In the genomic region with DNA sequence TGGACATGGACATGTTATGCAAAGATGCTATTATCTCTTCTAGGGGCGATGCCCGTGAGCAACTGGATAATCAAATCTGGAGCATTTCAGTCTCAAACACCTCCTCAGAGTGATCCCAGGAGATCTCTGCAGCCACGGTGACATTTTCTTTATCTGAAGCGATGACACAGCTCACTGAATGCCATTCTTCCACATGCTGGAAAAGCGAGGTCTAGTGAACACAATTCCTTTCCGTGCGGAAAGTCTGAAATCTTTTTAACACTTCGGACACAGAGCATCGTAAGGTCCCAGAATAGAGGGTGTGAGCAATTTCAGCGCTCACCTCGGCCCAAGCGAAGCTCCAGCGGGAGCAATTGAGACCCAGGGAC, we compare ENCODE assay signal across 8 cellular contexts. TPM values are rescaled to one million over a fixed set of nuclear protein-coding genes. Genes with fewer than 3 reads are reported as not detected.
DNase-seq lines count a peak whose midpoint lies in the region; ATAC-seq, FAIRE-seq and TF ChIP-seq lines count a peak whose summit lies in the region.

No MANE protein-coding gene starts in this region.

- peak overlapping the region; percentile 88 to 89 for H3K27ac ChIP-seq in A549
- peak overlapping the region; percentile 87 for H3K27ac ChIP-seq in GM12878 (ENCODE audit: control insufficient read depth, insufficient read depth)
- peak overlapping the region; percentile 63 for H3K27ac ChIP-seq in mesenchymal stem cell (ENCODE audit: low read length, poor library complexity, severe bottlenecking)

- no peaks in the 10 kb centered on the region; the same call in 1 of the 2 replicates for H3K27me3 Mint-ChIP-seq in HFFc6 (ENCODE audit: insufficient read depth)

- TF ChIP-seq EP300 in A549 (IDR thresholded peaks at IDR 0.05) (no peak), GM12878 (IDR thresholded peaks at IDR 0.05; ENCODE audit: borderline replicate concordance in 1 of 2, control insufficient read depth in 1 of 2, low read depth in 2 of 2, low read length in 2 of 2) (no peak)

- H3K27ac Mint-ChIP-seq in HFFc6, result peak overlapping the region; percentile 88

- TF ChIP-seq CTCF in A549 (IDR thresholded peaks at IDR 0.05) (no peak), HFFc6 (IDR thresholded peaks at IDR 0.05) (no peak), GM12878 (IDR thresholded peaks at IDR 0.05 in 2 of 3, conservative IDR thresholded peaks at IDR 0.05 in 1 of 3; ENCODE audit: control insufficient read depth in 2 of 3, extremely low read depth in 1 of 3, insufficient read depth in 1 of 3, low read depth in 3 of 3, low read length in 3 of 3) (no peak)

- H4K8ac ChIP-seq in mesenchymal stem cell (ENCODE audit: low read length), result peak overlapping the region; percentile 100

- intact Hi-C loops in GM12878 (cut with micrococcal nuclease; ENCODE audit: unreplicated experiment), result no loop called here

- H3K36me3 ChIP-seq in GM12878 (ENCODE audit: control insufficient read depth in 2 of 2, insufficient read depth in 2 of 2, low read length in 1 of 2), result peaks cover 1 to 6% of the 10 kb centered on the region in 2 experiments; a peak in 1 of 4 replicates
- peaks cover 5 to 16% of the 10 kb centered on the region in 2 experiments for H3K36me3 ChIP-seq in mesenchymal stem cell (ENCODE audit: control insufficient read depth in 1 of 2, insufficient read depth in 2 of 2, low read depth in 1 of 2, low read length in 2 of 2)

- H3K9me3 ChIP-seq in A549 (no peaks in the 10 kb centered on the region), GM12878 (replicated peaks; ENCODE audit: control insufficient read depth, insufficient read depth, low read length) (no peaks in the 10 kb centered on the region), mesenchymal stem cell (ENCODE audit: control insufficient read depth, low read length) (no peaks in the 10 kb centered on the region)

- SMC1A ChIA-PET in GM12878 (lab: Charles Lee; ENCODE audit: uncharacterized antibody, unreplicated experiment), result interaction anchor here (0.9 to 3.0 kb wide), 9 partner anchors 10 to 166 kb away, joined by 3 to 33 read pairs (median 4); a partner anchor contains a TSS

- peak overlapping the region in 1 of 2 experiments; percentile 2 for H3K23ac ChIP-seq in mesenchymal stem cell (ENCODE audit: low read length in 2 of 2)

- peak overlapping the region in 1 of 2 experiments; percentile 2 for H3K14ac ChIP-seq in mesenchymal stem cell (ENCODE audit: low read length in 2 of 2)

- H2BK5ac ChIP-seq in mesenchymal stem cell (ENCODE audit: low read depth, low read length, poor library complexity, severe bottlenecking), result peak overlapping the region; percentile 21

- no peak overlapping the region for H2AK5ac ChIP-seq in mesenchymal stem cell (ENCODE audit: low read length, severe bottlenecking)

- TF ChIP-seq RAD21 in A549 (conservative IDR thresholded peaks at IDR 0.05 in 1 of 2, IDR thresholded peaks at IDR 0.05 in 1 of 2) (no peak), GM12878 (IDR thresholded peaks at IDR 0.05; ENCODE audit: insufficient read depth, low read depth, low read length) (no peak)

- peak overlapping the region; percentile 79 for H3K4me2 ChIP-seq in A549
- H3K4me2 ChIP-seq in GM12878 (ENCODE audit: control insufficient read depth, insufficient read depth), result peak overlapping the region; percentile 99
- peak overlapping the region; percentile 56 for H3K4me2 ChIP-seq in mesenchymal stem cell (ENCODE audit: low read length, poor library complexity, severe bottlenecking)

- CTCF ChIA-PET in A549 (lab: Yijun Ruan, JAX) (interaction anchor here (0.8 to 8.3 kb wide), 10 partner anchors 9 to 674 kb away, joined by 3 to 141 read pairs (median 4); a partner anchor contains a TSS), GM12878 (lab: Yijun Ruan, JAX) (interaction anchor here (0.6 to 3.0 kb wide), 11 partner anchors 9 to 666 kb away, joined by 3 to 13 read pairs (median 5); no protein-coding TSS in a partner anchor)

- H3K79me1 ChIP-seq in mesenchymal stem cell (replicated peaks; ENCODE audit: low read length, poor library complexity, severe bottlenecking), result peaks cover 31% of the 10 kb centered on the region

- DNase-seq in A549 (ENCODE audit: low read depth in 1 of 2, low spot score in 1 of 2) (no peak), HFFc6 (peak; percentile 6), GM12878 (ENCODE audit: low read depth, low spot score) (no peak), mesenchymal stem cell (no peak), putamen (ENCODE audit: low spot score) (no peak), KG1 (lab: John Stamatoyannopoulos, UW) (no peak)

- RAD21 ChIA-PET in GM12878 (lab: Charles Lee; ENCODE audit: unreplicated experiment), result interaction anchor here (1.0 to 2.5 kb wide), 9 partner anchors 8 to 104 kb away, joined by 3 to 14 read pairs (median 5); a partner anchor contains a TSS

- H2BK120ac ChIP-seq in mesenchymal stem cell (ENCODE audit: low read depth, low read length), result no peak overlapping the region

- TF ChIP-seq POLR2A in A549 (IDR thresholded peaks at IDR 0.05; ENCODE audit: low read length) (no peak), GM12878 (IDR thresholded peaks at IDR 0.05; ENCODE audit: low read depth, low read length) (no peak)

- H3K18ac ChIP-seq in mesenchymal stem cell (ENCODE audit: low read depth in 1 of 2, low read length in 2 of 2), result peak overlapping the region; percentile 23 to 98

- H3K27me3 ChIP-seq in GM12878 (replicated peaks in 1 of 2; ENCODE audit: control insufficient read depth in 2 of 2, insufficient read depth in 2 of 2, low read length in 1 of 2) (no peaks in the 10 kb centered on the region), mesenchymal stem cell (ENCODE audit: control insufficient read depth in 1 of 2, insufficient read depth in 1 of 2, low read length in 2 of 2) (no peaks in the 10 kb centered on the region)

- H3K9ac ChIP-seq in GM12878 (ENCODE audit: control insufficient read depth, insufficient read depth, low read length) (peak overlapping the region; percentile 93), mesenchymal stem cell (ENCODE audit: low read length) (peak overlapping the region; percentile 93)

- H3K4me3 ChIP-seq in A549, result peak overlapping the region; percentile 60
- peak overlapping the region; percentile 70 for H3K4me3 ChIP-seq in GM12878
- peak overlapping the region; percentile 74 to 85 for H3K4me3 ChIP-seq in mesenchymal stem cell (ENCODE audit: insufficient read depth in 1 of 2, low read depth in 1 of 2, low read length in 2 of 2)

- peaks cover 51% of the 10 kb centered on the region for H3K79me2 ChIP-seq in GM12878 (ENCODE audit: control insufficient read depth, insufficient read depth, low read length)

- no peak overlapping the region for H2BK12ac ChIP-seq in mesenchymal stem cell (ENCODE audit: low read length in 2 of 2)

- FAIRE-seq in A549 (lab: Jason Lieb, UNC) (no peak), GM12878 (lab: Jason Lieb, UNC) (no peak)

- peak overlapping the region; percentile 97 for H3K4me3 Mint-ChIP-seq in HFFc6

- H4K20me1 ChIP-seq in GM12878 (ENCODE audit: control insufficient read depth, insufficient read depth), result no peaks in the 10 kb centered on the region

- POLR2A ChIA-PET in A549 (lab: Yijun Ruan, JAX) (interaction anchor here (0.5 to 2.1 kb wide), 10 partner anchors 13 to 123 kb away, joined by 3 to 17 read pairs (median 4); a partner anchor contains a TSS), GM12878 (lab: Charles Lee) (interaction anchor here (0.6 to 1.3 kb wide), 5 partner anchors 12 to 87 kb away, joined by 3 to 4 read pairs (median 3); a partner anchor contains a TSS)

- BruUV-seq in GM12878 (replicated peaks; lab: Mats Ljungman, UMichigan), result TSS peak; percentile 84

- peak overlapping the region; percentile 77 for H2BK15ac ChIP-seq in mesenchymal stem cell (ENCODE audit: low read depth, poor library complexity, severe bottlenecking)

- peaks cover 42% of the 10 kb centered on the region for H3K4me1 ChIP-seq in A549
- peaks cover 17% of the 10 kb centered on the region for H3K4me1 ChIP-seq in GM12878 (ENCODE audit: control insufficient read depth, insufficient read depth, low read length)
- H3K4me1 ChIP-seq in mesenchymal stem cell (ENCODE audit: control insufficient read depth, insufficient read depth, low read depth, low read length), result peaks cover 18% of the 10 kb centered on the region

- peaks cover 14% of the 10 kb centered on the region; the same call in 1 of the 2 replicates for H3K36me3 Mint-ChIP-seq in HFFc6 (ENCODE audit: low read depth)

- peaks cover 68% of the 10 kb centered on the region for H3K4me1 Mint-ChIP-seq in HFFc6 (ENCODE audit: low read depth)

- H3K9me3 Mint-ChIP-seq in HFFc6, result no peaks in the 10 kb centered on the region

- WGBS in A549 (ENCODE audit: missing lambda C conversion rate), result 3% methylated on average over 13 of the region's 13 CpGs
- WGBS in GM12878 (ENCODE audit: insufficient coverage, insufficient replicate concordance, low lambda C conversion rate, missing lambda C conversion rate), result 2% methylated on average over 13 of the region's 13 CpGs
- 4% methylated on average over 13 of the region's 13 CpGs for WGBS in mesenchymal stem cell

- ATAC-seq in A549 (peak in 1 of 2 experiments; percentile 8; a peak in 3 of 6 replicates), GM12878 (no peak), GM18870 (IDR thresholded peaks at IDR 0.05; ENCODE audit: unreplicated experiment) (no peak), GM21786 (IDR thresholded peaks at IDR 0.05; ENCODE audit: unreplicated experiment) (no peak)

- in situ Hi-C loops in GM12878 (cut with MboI), result loop anchor here (25.0 kb wide), 1 partner anchor 1489 kb away; no protein-coding TSS in a partner anchor

- H4K91ac ChIP-seq in mesenchymal stem cell (ENCODE audit: low read length), result peak overlapping the region; percentile 98

- peak overlapping the region in 1 of 2 experiments; percentile 68 for H3K4ac ChIP-seq in mesenchymal stem cell (ENCODE audit: low read depth in 1 of 2, low read length in 2 of 2)

- peak overlapping the region; percentile 87 for H2AFZ ChIP-seq in GM12878 (ENCODE audit: control insufficient read depth, low read depth, low read length)
- H2AFZ ChIP-seq in mesenchymal stem cell (ENCODE audit: low read depth, low read length), result no peak overlapping the region

RNA-seq across cellular contexts. Expression of a gene that starts 0.5 kb away (rescaled TPM):
- 8.7 and 10.0 TPM in 2 replicates for polyA plus RNA-seq in A549 (2011; rRNA removed)
- polyA plus RNA-seq in A549 (2012; cell fraction: cytosol; rRNA removed), result 6.6 and 9.3 TPM in 2 replicates
- polyA plus RNA-seq in A549 (2012; cell fraction: nucleus; rRNA removed), result 5.5 and 7.5 TPM in 2 replicates
- 10.9 to 12.0 TPM (median 11.5 TPM) in 3 replicates for polyA plus RNA-seq in A549 (2017; fragmentation: RNase III; extraction: RNeasy Plus Mini Kit Qiagen cat#74134 plus additional on column Dnase treatment)
- 11.9 and 13.5 TPM in 2 replicates for polyA minus RNA-seq in A549 (2011; rRNA and poly(A)+ RNA removed)
- 1 to 10 TPM; 3.5 to 8.0 (median 7.0) TPM for total RNA-seq in HFFc6 (2021; fragmentation: NEBNext Ultra II Directional; extraction: Animal tissue kit (Norgen Biotek cat#: 25700))
- total RNA-seq in GM12878 (2013; cell fraction: nucleolus; rRNA removed), result 10.4 and 13.0 TPM in 2 replicates
- total RNA-seq in GM12878 (2014; rRNA removed), result 14.9 and 16.5 TPM in 2 replicates
- total RNA-seq in GM12878 (2014; rRNA removed; fragmentation: Illumina TruSeq; extraction: Trizol), result 11.7 and 13.1 TPM in 2 replicates
- 16.5 and 18.0 TPM in 2 replicates for total RNA-seq in GM12878 (2021)
- polyA plus RNA-seq in GM12878 (2011; ENCODE audit: low read depth), result 3.8 TPM
- 6.1 and 7.1 TPM in 2 replicates for polyA plus RNA-seq in GM12878 (2011; rRNA removed)
- 5.5 and 6.8 TPM in 2 replicates for polyA plus RNA-seq in GM12878 (2011; cell fraction: cytosol; rRNA removed)
- 3.7 and 5.2 TPM in 2 replicates for polyA plus RNA-seq in GM12878 (2011; cell fraction: nucleus; rRNA removed)
- 4.2 and 4.6 TPM in 2 replicates for polyA plus RNA-seq in GM12878 (2012)
- polyA plus RNA-seq in GM12878 (2014; fragmentation: Illumina TruSeq; extraction: Trizol), result 13.4 and 16.4 TPM in 2 replicates
- polyA plus RNA-seq in GM12878 (2014; fragmentation: Nextera tagmentation; extraction: Ambion mirVana), result under 1 TPM; 0.80 to 0.97 TPM
- 11.4 and 12.2 TPM in 2 replicates for polyA plus RNA-seq in GM12878 (2014; rRNA removed)
- polyA plus RNA-seq in GM12878 (2016; fragmentation: Nextera tagmentation; extraction: Ambion mirVana), result 1 to 10 TPM; 8.7 TPM
- polyA minus RNA-seq in GM12878 (2011; rRNA and poly(A)+ RNA removed), result 10.6 and 11.2 TPM in 2 replicates
- polyA minus RNA-seq in GM12878 (2011; cell fraction: cytosol; rRNA and poly(A)+ RNA removed), result 6.1 and 10.3 TPM in 2 replicates
- polyA minus RNA-seq in GM12878 (2011; cell fraction: nucleus; rRNA and poly(A)+ RNA removed), result 5.2 and 10.4 TPM in 2 replicates
- 1.4 TPM for polyA plus RNA-seq in mesenchymal stem cell (2013, experiment 1 of 2)
- polyA plus RNA-seq in mesenchymal stem cell (2013, experiment 2 of 2), result 1.4 TPM

RNA-seq across cellular contexts. Expression of a gene that starts 27.2 kb away (rescaled TPM):
- 7.8 and 12.2 TPM in 2 replicates for polyA plus RNA-seq in A549 (2011; rRNA removed)
- 14.5 and 17.4 TPM in 2 replicates for polyA plus RNA-seq in A549 (2012; cell fraction: cytosol; rRNA removed)
- 30.8 and 32.3 TPM in 2 replicates for polyA plus RNA-seq in A549 (2012; cell fraction: nucleus; rRNA removed)
- 10.6 to 13.3 TPM (median 11.8 TPM) in 3 replicates for polyA plus RNA-seq in A549 (2017; fragmentation: RNase III; extraction: RNeasy Plus Mini Kit Qiagen cat#74134 plus additional on column Dnase treatment)
- 10.5 and 12.9 TPM in 2 replicates for polyA minus RNA-seq in A549 (2011; rRNA and poly(A)+ RNA removed)
- 10 to 100 TPM in 2 of 6 experiments, 1 to 10 TPM in 4; 5.2 to 16.1 (median 7.0) TPM for total RNA-seq in HFFc6 (2021; fragmentation: NEBNext Ultra II Directional; extraction: Animal tissue kit (Norgen Biotek cat#: 25700))
- 276 and 346 TPM in 2 replicates for total RNA-seq in GM12878 (2013; cell fraction: nucleolus; rRNA removed)
- total RNA-seq in GM12878 (2014; rRNA removed), result 22.5 and 25.2 TPM in 2 replicates
- 17.9 and 20.0 TPM in 2 replicates for total RNA-seq in GM12878 (2014; rRNA removed; fragmentation: Illumina TruSeq; extraction: Trizol)
- 24.8 and 27.2 TPM in 2 replicates for total RNA-seq in GM12878 (2021)
- 28.3 TPM for polyA plus RNA-seq in GM12878 (2011; ENCODE audit: low read depth)
- polyA plus RNA-seq in GM12878 (2011; rRNA removed), result 5.1 and 10.0 TPM in 2 replicates
- polyA plus RNA-seq in GM12878 (2011; cell fraction: cytosol; rRNA removed), result 18.6 TPM in 2 replicates
- polyA plus RNA-seq in GM12878 (2011; cell fraction: nucleus; rRNA removed), result 28.6 and 31.4 TPM in 2 replicates
- 23.7 and 37.9 TPM in 2 replicates for polyA plus RNA-seq in GM12878 (2012)
- 18.4 and 28.8 TPM in 2 replicates for polyA plus RNA-seq in GM12878 (2014; fragmentation: Illumina TruSeq; extraction: Trizol)
- 10 to 100 TPM in 1 of 2 experiments, 1 to 10 TPM in 1; 6.9 to 14.2 TPM for polyA plus RNA-seq in GM12878 (2014; fragmentation: Nextera tagmentation; extraction: Ambion mirVana)
- polyA plus RNA-seq in GM12878 (2014; rRNA removed), result 18.1 and 22.5 TPM in 2 replicates
- 10 to 100 TPM; 19.1 to 23.1 TPM for polyA plus RNA-seq in GM12878 (2016; fragmentation: Nextera tagmentation; extraction: Ambion mirVana)
- 8.0 and 11.7 TPM in 2 replicates for polyA minus RNA-seq in GM12878 (2011; rRNA and poly(A)+ RNA removed)
- 5.5 and 5.7 TPM in 2 replicates for polyA minus RNA-seq in GM12878 (2011; cell fraction: cytosol; rRNA and poly(A)+ RNA removed)
- polyA minus RNA-seq in GM12878 (2011; cell fraction: nucleus; rRNA and poly(A)+ RNA removed), result 5.7 and 10.2 TPM in 2 replicates
- 0.35 TPM for polyA plus RNA-seq in mesenchymal stem cell (2013, experiment 1 of 2)
- 0.30 TPM for polyA plus RNA-seq in mesenchymal stem cell (2013, experiment 2 of 2)

RNA-seq across cellular contexts. Expression of a gene that starts 54.6 kb away (rescaled TPM):
- 53.3 and 68.3 TPM in 2 replicates for polyA plus RNA-seq in A549 (2011; rRNA removed)
- polyA plus RNA-seq in A549 (2012; cell fraction: cytosol; rRNA removed), result 167 and 256 TPM in 2 replicates
- 139 and 184 TPM in 2 replicates for polyA plus RNA-seq in A549 (2012; cell fraction: nucleus; rRNA removed)
- polyA plus RNA-seq in A549 (2017; fragmentation: RNase III; extraction: RNeasy Plus Mini Kit Qiagen cat#74134 plus additional on column Dnase treatment), result 109 to 122 TPM (median 115 TPM) in 3 replicates
- 17.1 and 18.5 TPM in 2 replicates for polyA minus RNA-seq in A549 (2011; rRNA and poly(A)+ RNA removed)
- 10 to 100 TPM; 57.6 to 66.8 (median 64.1) TPM for total RNA-seq in HFFc6 (2021; fragmentation: NEBNext Ultra II Directional; extraction: Animal tissue kit (Norgen Biotek cat#: 25700))
- total RNA-seq in GM12878 (2013; cell fraction: nucleolus; rRNA removed), result 5.7 and 5.8 TPM in 2 replicates
- total RNA-seq in GM12878 (2014; rRNA removed), result 24.5 and 37.3 TPM in 2 replicates
- total RNA-seq in GM12878 (2014; rRNA removed; fragmentation: Illumina TruSeq; extraction: Trizol), result 28.3 and 34.5 TPM in 2 replicates
- total RNA-seq in GM12878 (2021), result 63.6 and 64.2 TPM in 2 replicates
- polyA plus RNA-seq in GM12878 (2011; ENCODE audit: low read depth), result 42.5 TPM
- 20.0 and 28.8 TPM in 2 replicates for polyA plus RNA-seq in GM12878 (2011; rRNA removed)
- 57.3 and 89.4 TPM in 2 replicates for polyA plus RNA-seq in GM12878 (2011; cell fraction: cytosol; rRNA removed)
- polyA plus RNA-seq in GM12878 (2011; cell fraction: nucleus; rRNA removed), result 24.3 and 28.1 TPM in 2 replicates
- polyA plus RNA-seq in GM12878 (2012), result 41.1 and 48.2 TPM in 2 replicates
- 11.1 and 27.6 TPM in 2 replicates for polyA plus RNA-seq in GM12878 (2014; fragmentation: Illumina TruSeq; extraction: Trizol)
- 10 to 100 TPM in 1 of 2 experiments, 1 to 10 TPM in 1; 5.1 to 32.2 TPM for polyA plus RNA-seq in GM12878 (2014; fragmentation: Nextera tagmentation; extraction: Ambion mirVana)
- 162 and 165 TPM in 2 replicates for polyA plus RNA-seq in GM12878 (2014; rRNA removed)
- polyA plus RNA-seq in GM12878 (2016; fragmentation: Nextera tagmentation; extraction: Ambion mirVana), result 100 to 1,000 TPM; 170 to 172 TPM
- polyA minus RNA-seq in GM12878 (2011; rRNA and poly(A)+ RNA removed), result 2.9 and 8.0 TPM in 2 replicates
- polyA minus RNA-seq in GM12878 (2011; cell fraction: cytosol; rRNA and poly(A)+ RNA removed), result 9.9 and 16.2 TPM in 2 replicates
- 8.7 and 14.6 TPM in 2 replicates for polyA minus RNA-seq in GM12878 (2011; cell fraction: nucleus; rRNA and poly(A)+ RNA removed)
- polyA plus RNA-seq in mesenchymal stem cell (2013, experiment 1 of 2), result 102 TPM
- 107 TPM for polyA plus RNA-seq in mesenchymal stem cell (2013, experiment 2 of 2)

RNA-seq across cellular contexts. Expression of a gene that starts 54.8 kb away (rescaled TPM):
- polyA plus RNA-seq in A549 (2011; rRNA removed), result 89.1 and 122 TPM in 2 replicates
- polyA plus RNA-seq in A549 (2012; cell fraction: cytosol; rRNA removed), result 172 and 239 TPM in 2 replicates
- polyA plus RNA-seq in A549 (2012; cell fraction: nucleus; rRNA removed), result 185 and 192 TPM in 2 replicates
- 229 to 234 TPM (median 233 TPM) in 3 replicates for polyA plus RNA-seq in A549 (2017; fragmentation: RNase III; extraction: RNeasy Plus Mini Kit Qiagen cat#74134 plus additional on column Dnase treatment)
- polyA minus RNA-seq in A549 (2011; rRNA and poly(A)+ RNA removed), result 92.7 and 105 TPM in 2 replicates
- 100 to 1,000 TPM; 289 to 336 (median 313) TPM for total RNA-seq in HFFc6 (2021; fragmentation: NEBNext Ultra II Directional; extraction: Animal tissue kit (Norgen Biotek cat#: 25700))
- total RNA-seq in GM12878 (2013; cell fraction: nucleolus; rRNA removed), result 6.5 and 8.0 TPM in 2 replicates
- total RNA-seq in GM12878 (2014; rRNA removed), result 28.2 and 29.8 TPM in 2 replicates
- total RNA-seq in GM12878 (2014; rRNA removed; fragmentation: Illumina TruSeq; extraction: Trizol), result 9.2 and 10.6 TPM in 2 replicates
- 23.4 and 24.6 TPM in 2 replicates for total RNA-seq in GM12878 (2021)
- 3.6 TPM for polyA plus RNA-seq in GM12878 (2011; ENCODE audit: low read depth)
- polyA plus RNA-seq in GM12878 (2011; rRNA removed), result 3.6 and 5.0 TPM in 2 replicates
- polyA plus RNA-seq in GM12878 (2011; cell fraction: cytosol; rRNA removed), result 9.1 and 11.2 TPM in 2 replicates
- polyA plus RNA-seq in GM12878 (2011; cell fraction: nucleus; rRNA removed), result 7.3 and 8.5 TPM in 2 replicates
- 12.3 and 12.9 TPM in 2 replicates for polyA plus RNA-seq in GM12878 (2012)
- 4.4 and 8.3 TPM in 2 replicates for polyA plus RNA-seq in GM12878 (2014; fragmentation: Illumina TruSeq; extraction: Trizol)
- polyA plus RNA-seq in GM12878 (2014; fragmentation: Nextera tagmentation; extraction: Ambion mirVana), result 1 to 10 TPM in 1 of 2 experiments, under 1 TPM in 1; 1.00 to 4.7 TPM
- polyA plus RNA-seq in GM12878 (2014; rRNA removed), result 17.2 and 20.2 TPM in 2 replicates
- polyA plus RNA-seq in GM12878 (2016; fragmentation: Nextera tagmentation; extraction: Ambion mirVana), result 10 to 100 TPM; 38.1 to 40.4 TPM
- 3.1 and 5.0 TPM in 2 replicates for polyA minus RNA-seq in GM12878 (2011; rRNA and poly(A)+ RNA removed)
- polyA minus RNA-seq in GM12878 (2011; cell fraction: cytosol; rRNA and poly(A)+ RNA removed), result 3.6 and 7.6 TPM in 2 replicates
- 1.2 and 3.3 TPM in 2 replicates for polyA minus RNA-seq in GM12878 (2011; cell fraction: nucleus; rRNA and poly(A)+ RNA removed)
- polyA plus RNA-seq in mesenchymal stem cell (2013, experiment 1 of 2), result 119 TPM
- 117 TPM for polyA plus RNA-seq in mesenchymal stem cell (2013, experiment 2 of 2)
